In the genomic region with DNA sequence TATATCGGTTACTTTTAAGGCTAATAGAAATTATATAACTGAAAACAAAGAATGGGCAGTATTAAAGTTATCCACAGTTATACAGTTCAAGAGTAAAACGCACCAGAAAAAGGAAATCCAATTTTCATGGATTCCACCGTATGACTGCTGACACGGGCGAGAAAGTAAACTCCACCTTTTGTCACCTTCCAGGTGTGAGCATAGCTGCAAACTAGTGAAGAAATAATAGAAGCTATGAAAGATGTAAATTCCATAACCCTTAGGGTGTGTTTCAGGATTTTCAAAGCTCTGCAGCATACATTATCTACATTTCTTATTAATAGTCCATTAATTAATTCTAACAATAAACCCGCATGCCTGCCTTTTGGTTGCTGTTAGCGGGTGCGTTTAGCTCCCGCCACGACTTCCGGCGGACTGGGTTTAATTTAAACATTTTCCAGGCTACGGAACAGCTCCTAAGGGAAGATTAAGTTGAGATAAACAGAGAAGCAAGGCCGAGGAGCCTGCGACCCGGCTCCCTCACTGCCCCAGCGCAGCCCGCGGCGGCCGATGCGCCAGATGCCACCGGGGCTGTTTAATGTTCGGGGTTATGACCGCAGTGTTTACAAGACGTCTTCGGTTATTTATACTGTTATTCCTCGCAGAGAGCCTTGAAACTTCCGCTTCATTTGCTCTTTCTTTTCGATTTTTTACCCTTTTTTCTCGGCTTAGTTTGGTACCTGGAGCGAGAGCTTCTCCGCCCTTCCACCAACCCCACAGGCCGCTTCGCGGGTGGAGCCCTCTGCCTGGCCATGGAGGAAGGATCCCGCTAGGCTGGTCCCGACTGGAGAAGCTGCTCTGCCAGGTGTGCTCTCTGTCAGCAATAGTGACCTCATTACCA, we compare ENCODE assay signal across 11 cellular contexts. TPM values are rescaled to one million over a fixed set of nuclear protein-coding genes. Genes with fewer than 3 reads are reported as not detected.
DNase-seq lines count a peak whose midpoint lies in the region; ATAC-seq and TF ChIP-seq lines count a peak whose summit lies in the region.
"Had no signal": no experiment of that assay in that cellular context is flagged by ENCODE, and none has a peak within 500 bp of the region (broad histone marks: within the 10 kb centered on the region; RNA-seq: fewer than 3 reads in every experiment).

No MANE protein-coding gene starts in this region.

- H3K79me2 ChIP-seq in smooth muscle cell (ENCODE audit: low read depth) = no peaks in the 10 kb centered on the region

- DNase-seq in activated CD8-positive, alpha-beta memory T cell treated with anti-CD3 and anti-CD28 coated beads, Interleukin-2, amount 10 ng/mL, durations not matched to agents 7 days and 5 days = no peak
- DNase-seq in activated CD8-positive, alpha-beta memory T cell treated with anti-CD3 and anti-CD28 coated beads, Interleukin-2, amount 50 U/mL, for 4 hours = no peak
- DNase-seq in T-helper 17 cell = no peak
- DNase-seq in smooth muscle cell (lab: John Stamatoyannopoulos, UW; ENCODE audit: unreplicated experiment) = no peak
- DNase-seq in activated effector memory CD4-positive, alpha-beta T cell treated with anti-CD3 and anti-CD28 coated beads, Interleukin-2, amount 50 U/mL, for 16 hours = no peak
- DNase-seq in putamen (ENCODE audit: low spot score) = no peak
- no peak for DNase-seq in DMS 273 (lab: John Stamatoyannopoulos, UW; ENCODE audit: unreplicated experiment)
- DNase-seq: activated B cell treated with CpG ODN at 0.5 μM for 24 hours; NCI-H146; stimulated activated CD8-positive, alpha-beta memory T cell treated with anti-CD3 and anti-CD28 coated beads, Interleukin-4, amount 100 ng/mL, for 48 hours had no signal

- H3K4me3 Mint-ChIP-seq in activated CD8-positive, alpha-beta memory T cell treated with anti-CD3 and anti-CD28 coated beads, Interleukin-2, amount 10 ng/mL, durations not matched to agents 7 days and 5 days = peak overlapping the region; percentile 9
- peak overlapping the region; percentile 65 for H3K4me3 Mint-ChIP-seq in T-helper 17 cell

- H3K9me3 Mint-ChIP-seq in activated CD8-positive, alpha-beta memory T cell treated with anti-CD3 and anti-CD28 coated beads, Interleukin-2, amount 10 ng/mL, durations not matched to agents 7 days and 5 days (ENCODE audit: low read depth) = no peaks in the 10 kb centered on the region
- H3K9me3 Mint-ChIP-seq: activated B cell treated with CpG ODN at 0.5 μM for 24 hours had no signal

- H3K36me3 ChIP-seq in iPS-20b (ENCODE audit: insufficient read depth, low read depth, low read length) = no peaks in the 10 kb centered on the region
- no peaks in the 10 kb centered on the region for H3K36me3 ChIP-seq in smooth muscle cell (ENCODE audit: low read depth)

- peak overlapping the region; percentile 5 for H2AFZ ChIP-seq in smooth muscle cell (ENCODE audit: low read depth)

- H3K27me3 ChIP-seq in iPS-20b (ENCODE audit: insufficient read depth, low read length) = peaks cover 100% of the 10 kb centered on the region
- H3K27me3 ChIP-seq in smooth muscle cell (ENCODE audit: low read depth) = peaks cover 78% of the 10 kb centered on the region

- H3F3A ChIP-seq in smooth muscle cell (ENCODE audit: low read depth) = peaks cover 9% of the 10 kb centered on the region

- H3K4me1 ChIP-seq in iPS-20b (ENCODE audit: insufficient read depth, low read length) = peaks cover 11% of the 10 kb centered on the region; the same call in 1 of the 2 replicates
- peaks cover 23% of the 10 kb centered on the region for H3K4me1 ChIP-seq in smooth muscle cell (ENCODE audit: low read depth)

- TF ChIP-seq CTCF in smooth muscle cell (IDR thresholded peaks at IDR 0.05; ENCODE audit: borderline replicate concordance, insufficient read depth, poor library complexity, severe bottlenecking) = no peak

- no peak overlapping the region for H3K27ac ChIP-seq in iPS-20b (ENCODE audit: low read length)
- H3K27ac ChIP-seq in smooth muscle cell (ENCODE audit: low read depth) = no peak overlapping the region

- no peak overlapping the region for H3K27ac Mint-ChIP-seq in activated CD8-positive, alpha-beta memory T cell treated with anti-CD3 and anti-CD28 coated beads, Interleukin-2, amount 10 ng/mL, durations not matched to agents 7 days and 5 days
- no peak overlapping the region for H3K27ac Mint-ChIP-seq in T-helper 17 cell
- H3K27ac Mint-ChIP-seq: activated B cell treated with CpG ODN at 0.5 μM for 24 hours had no signal

- H4K20me1 ChIP-seq in smooth muscle cell (ENCODE audit: low read depth) = peaks cover 7% of the 10 kb centered on the region

- H3K9me3 ChIP-seq in T-helper 17 cell (ENCODE audit: control insufficient read depth, low read length, poor library complexity, severe bottlenecking) = peaks cover 3% of the 10 kb centered on the region
- H3K9me3 ChIP-seq in iPS-20b (ENCODE audit: insufficient read depth, low read depth, low read length) = no peaks in the 10 kb centered on the region; the same call in 1 of the 2 replicates
- no peaks in the 10 kb centered on the region for H3K9me3 ChIP-seq in smooth muscle cell (replicated peaks; ENCODE audit: low read depth)

- WGBS in smooth muscle cell (ENCODE audit: low lambda C conversion rate) = 8% methylated on average over 38 of the region's 38 CpGs

- CTCF ChIA-PET in activated CD8-positive, alpha-beta memory T cell treated with anti-CD3 and anti-CD28 coated beads, Interleukin-2, amount 10 ng/mL, durations not matched to agents 7 days and 5 days (lab: Charles Lee) = interaction anchor here (1.5 to 2.9 kb wide), 3 partner anchors 11 to 31 kb away, joined by 3 to 16 read pairs (median 6); no protein-coding TSS in a partner anchor

- H3K4me3 ChIP-seq in iPS-20b (ENCODE audit: low read length) (peak overlapping the region; percentile 49; the same call in 1 of the 2 replicates), smooth muscle cell (peak overlapping the region; percentile 52)

- H3K4me2 ChIP-seq in smooth muscle cell = peak overlapping the region; percentile 94

- peaks cover 24% of the 10 kb centered on the region for H3K4me1 Mint-ChIP-seq in activated CD8-positive, alpha-beta memory T cell treated with anti-CD3 and anti-CD28 coated beads, Interleukin-2, amount 10 ng/mL, durations not matched to agents 7 days and 5 days
- peaks cover 32% of the 10 kb centered on the region for H3K4me1 Mint-ChIP-seq in T-helper 17 cell

- ATAC-seq in activated CD8-positive, alpha-beta memory T cell treated with anti-CD3 and anti-CD28 coated beads, Interleukin-2, amount 10 ng/mL, durations not matched to agents 7 days and 5 days = no peak
- no peak for ATAC-seq in T-helper 17 cell

- H3K27me3 Mint-ChIP-seq in activated CD8-positive, alpha-beta memory T cell treated with anti-CD3 and anti-CD28 coated beads, Interleukin-2, amount 10 ng/mL, durations not matched to agents 7 days and 5 days = peaks cover 97% of the 10 kb centered on the region
- peaks cover 92% of the 10 kb centered on the region for H3K27me3 Mint-ChIP-seq in T-helper 17 cell

- H3K9ac ChIP-seq in iPS-20b (ENCODE audit: low read depth, low read length) (no peak overlapping the region), smooth muscle cell (ENCODE audit: low read depth) (no peak overlapping the region)

- peaks cover 3% of the 10 kb centered on the region for H3K36me3 Mint-ChIP-seq in activated CD8-positive, alpha-beta memory T cell treated with anti-CD3 and anti-CD28 coated beads, Interleukin-2, amount 10 ng/mL, durations not matched to agents 7 days and 5 days
- H3K36me3 Mint-ChIP-seq in T-helper 17 cell (ENCODE audit: low read depth) = peaks cover 9% of the 10 kb centered on the region

RNA-seq across cellular contexts. Expression of gene TCF21, which starts 3.8 kb away (rescaled TPM):
- not detected for total RNA-seq in activated CD8-positive, alpha-beta memory T cell treated with anti-CD3 and anti-CD28 coated beads, Interleukin-2, amount 10 ng/mL, durations not matched to agents 7 days and 5 days
- total RNA-seq in T-helper 17 cell (not detected), smooth muscle cell (1.2 and 1.3 TPM in 2 replicates)
- 2.4 and 3.3 TPM in 2 replicates for polyA plus RNA-seq in smooth muscle cell
- total RNA-seq: activated B cell treated with CpG ODN at 0.5 μM for 24 hours had no signal
